In the genomic region with DNA sequence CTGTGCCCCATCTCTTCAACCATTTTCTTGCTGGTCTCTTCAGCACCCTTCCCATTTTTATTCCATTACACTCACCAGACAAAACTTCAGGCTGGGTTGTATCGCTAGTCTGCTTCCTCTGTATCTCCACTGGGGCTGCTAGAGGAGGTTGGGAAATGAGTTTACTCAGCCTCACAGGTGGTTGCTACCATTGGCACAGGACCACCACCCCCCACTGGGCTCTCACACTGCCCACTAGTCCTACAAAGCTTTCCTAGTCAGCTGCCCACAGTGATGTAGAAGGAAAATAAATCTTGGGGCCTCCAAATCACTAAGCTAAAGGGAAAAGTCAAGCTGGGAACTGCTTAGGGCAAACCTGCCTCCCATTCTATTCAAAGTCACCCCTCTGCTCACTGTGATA, we compare ENCODE assay signal across 24 cellular contexts. TPM values are rescaled to one million over a fixed set of nuclear protein-coding genes. Genes with fewer than 3 reads are reported as not detected.
"Had no signal": no experiment of that assay in that cellular context is flagged by ENCODE, and none has a peak within 500 bp of the region (broad histone marks: within the 10 kb centered on the region; RNA-seq: fewer than 3 reads in every experiment).

No MANE protein-coding gene starts in this region.

- H3K36me3 ChIP-seq: ascending aorta, breast epithelium, heart left ventricle, neutrophil, ovary, right lobe of liver, tibial nerve had no signal

- H3K27me3 ChIP-seq: ascending aorta, foreskin keratinocyte, neutrophil, ovary, right lobe of liver, tibial nerve had no signal

- H3K27ac ChIP-seq: ascending aorta, breast epithelium, foreskin keratinocyte, heart left ventricle, neutrophil, ovary, right lobe of liver, tibial nerve had no signal

- H3K4me3 ChIP-seq: ascending aorta, breast epithelium, heart left ventricle, ovary, right lobe of liver, tibial nerve had no signal

- ATAC-seq: activated T-cell treated with anti-CD3 and anti-CD28 coated beads, Interleukin-2, amount 50 U/mL, for 72 hours; esophagus mucosa; foreskin keratinocyte; heart left ventricle; left ventricle myocardium superior; right lobe of liver had no signal

- H3K4me1 ChIP-seq: ascending aorta, breast epithelium, foreskin keratinocyte, heart left ventricle, tibial nerve had no signal

- H3K9me3 ChIP-seq: ascending aorta, breast epithelium, heart left ventricle, neutrophil, ovary, right lobe of liver had no signal

- FAIRE-seq: islet of Langerhans had no signal

- DNase-seq: activated CD4-positive, alpha-beta T cell treated with anti-CD3 and anti-CD28 coated beads for 4 hours; activated CD4-positive, alpha-beta T cell treated with anti-CD3 and anti-CD28 coated beads, Interleukin-2, amount 50 U/mL, for 4 hours; activated naive CD4-positive, alpha-beta T cell treated with Interleukin-2 at 50 U/mL for 16 hours; activated naive CD8-positive, alpha-beta T cell treated with anti-CD3 and anti-CD28 coated beads for 36 hours; activated T-cell treated with anti-CD3 and anti-CD28 coated beads for 4 hours; activated T-cell treated with anti-CD3 and anti-CD28 coated beads, Interleukin-2, amount 50 U/mL, for 72 hours; central memory CD4-positive, alpha-beta T cell; foreskin keratinocyte; heart left ventricle; left ventricle myocardium superior; naive B cell; nephron progenitor cell; ovary; right lobe of liver; stimulated activated CD4-positive, alpha-beta T cell treated with anti-CD3 and anti-CD28 coated beads, Interleukin-2, amount 100 ng/mL, for 48 hours; stimulated activated naive CD4-positive, alpha-beta T cell treated with Interleukin-2 at 50 U/mL for 16 hours had no signal

RNA-seq across cellular contexts. Expression of gene IL1B, which starts 12.3 kb away (rescaled TPM):
- total RNA-seq: activated naive CD8-positive, alpha-beta T cell treated with anti-CD3 and anti-CD28 coated beads for 36 hours; ascending aorta; lung microvascular endothelial cell; progenitor cell of endocrine pancreas had no signal
